3 cellular contexts compared by ENCODE assay signal in genomic region chr21:37040212-37040611, GRCh38.
TF ChIP-seq lines count a peak whose summit lies in the region.

No MANE protein-coding gene starts in this region.

TF ChIP-seq in A549, 52 proteins besides CTCF, POLR2A, EP300 and RAD21:
- TF ChIP-seq ZFP36 (IDR thresholded peaks at IDR 0.05; ENCODE audit: borderline replicate concordance, partially characterized antibody) (no peak), REST (IDR thresholded peaks at IDR 0.05) (no peak), NFE2L2 (conservative IDR thresholded peaks at IDR 0.05; ENCODE audit: low read length) (peak; percentile 67)

TF ChIP-seq in IMR-90, 13 proteins besides CTCF, POLR2A, EP300 and RAD21:
- TF ChIP-seq RFX5 (IDR thresholded peaks at IDR 0.05; ENCODE audit: low read depth, low read length) = no peak
- peak; percentile 42; the same call in 1 of the 2 replicates for TF ChIP-seq NFE2L2 (IDR thresholded peaks at IDR 0.05; ENCODE audit: low read depth, low read length)
- no peak for TF ChIP-seq MXI1 (IDR thresholded peaks at IDR 0.05; ENCODE audit: borderline replicate concordance, low read depth, low read length)

TF ChIP-seq in K562, 482 proteins besides CTCF, POLR2A, EP300 and RAD21:
- TF ChIP-seq TAF7 (tag; IDR thresholded peaks at IDR 0.05) = no peak
- TF ChIP-seq POLR2H (tag; IDR thresholded peaks at IDR 0.05; ENCODE audit: low read depth) = no peak
- peak; percentile 63 for TF ChIP-seq ZNF316 (IDR thresholded peaks at IDR 0.05)
- peak; percentile 61 for TF ChIP-seq NFE2 (IDR thresholded peaks at IDR 0.05; ENCODE audit: low read depth)
- TF ChIP-seq ZNF695 (CRISPR knock-in tag; IDR thresholded peaks at IDR 0.05) = no peak
- TF ChIP-seq MAFF (IDR thresholded peaks at IDR 0.05; ENCODE audit: low read length) = peak; percentile 22
- TF ChIP-seq MAFG (tag; conservative IDR thresholded peaks at IDR 0.05) = peak; percentile 76
- peak; percentile 39; the same call in 1 of the 2 replicates for TF ChIP-seq C11orf30 (IDR thresholded peaks at IDR 0.05; ENCODE audit: low read depth)
- no peak for TF ChIP-seq USF2 (CRISPR knock-in tag; IDR thresholded peaks at IDR 0.05)
- TF ChIP-seq NFE2L1 (tag; IDR thresholded peaks at IDR 0.05; ENCODE audit: borderline replicate concordance, low read depth) = peak; percentile 52; the same call in 1 of the 2 replicates
- no peak for TF ChIP-seq MXI1 (IDR thresholded peaks at IDR 0.05; ENCODE audit: low read depth, low read length)
- no peak for TF ChIP-seq ARID3A (IDR thresholded peaks at IDR 0.05; ENCODE audit: borderline replicate concordance, low read depth, low read length)
